ENCODE assay signal across 32 cellular contexts in the genomic region with DNA sequence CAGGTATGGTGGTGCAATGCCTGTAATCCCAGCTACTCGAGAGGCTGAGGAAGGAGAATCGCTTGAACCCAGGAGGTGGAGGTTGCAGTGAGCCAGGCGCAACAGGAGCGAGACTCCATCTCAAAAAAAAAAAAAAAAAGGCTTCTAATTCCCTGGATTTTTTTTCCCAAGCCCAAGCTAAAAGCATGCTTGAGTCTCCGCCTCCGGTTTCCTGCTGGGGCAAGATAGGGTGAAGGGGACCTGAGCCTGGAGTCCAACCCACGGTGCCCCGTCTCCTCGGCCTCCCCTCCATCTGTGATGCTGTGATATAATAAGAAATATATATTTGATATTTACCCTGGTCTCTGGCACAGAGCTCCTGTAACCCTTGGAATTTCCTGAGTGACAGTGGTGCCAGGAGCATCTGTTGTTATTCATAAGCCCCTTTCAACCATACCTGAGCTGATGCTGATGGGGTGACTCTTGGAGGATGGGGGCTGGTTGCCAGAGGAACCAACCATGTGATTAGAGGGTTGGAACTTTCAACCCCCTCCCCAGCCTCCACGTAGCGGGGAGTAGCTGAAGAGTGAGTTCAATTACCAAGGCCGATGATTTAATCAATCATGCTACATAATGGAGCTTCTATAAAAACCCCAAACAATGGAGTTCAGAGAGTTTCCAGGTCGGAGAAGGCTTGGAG. TPM values are rescaled to one million over a fixed set of nuclear protein-coding genes. Genes with fewer than 3 reads are reported as not detected.
"Had no signal": no experiment of that assay in that cellular context is flagged by ENCODE, and none has a peak within 500 bp of the region (broad histone marks: within the 10 kb centered on the region; RNA-seq: fewer than 3 reads in every experiment).

No MANE protein-coding gene starts in this region.

- H3K79me2 ChIP-seq: hepatocyte had no signal

- H3K27me3 Mint-ChIP-seq: activated CD8-positive, alpha-beta T cell treated with anti-CD3 and anti-CD28 coated beads for 36 hours; activated naive CD8-positive, alpha-beta T cell; activated T-helper 17 cell treated with anti-CD3 and anti-CD28 coated beads, Interleukin-2, amount 50 U/mL, for 72 hours had no signal

- H3K27ac Mint-ChIP-seq: activated CD8-positive, alpha-beta T cell treated with anti-CD3 and anti-CD28 coated beads for 36 hours; activated naive CD8-positive, alpha-beta T cell; activated T-helper 17 cell treated with anti-CD3 and anti-CD28 coated beads, Interleukin-2, amount 50 U/mL, for 72 hours; dendritic cell treated with granulocyte-macrophage colony-stimulating factor and Interleukin-4, amounts not matched to agents 40 ng/mL and 50 ng/mL, for 4 days had no signal

- FAIRE-seq: endothelial cell of umbilical vein had no signal

- H3K36me3 Mint-ChIP-seq: activated naive CD8-positive, alpha-beta T cell had no signal

- H3K4me3 Mint-ChIP-seq: activated CD8-positive, alpha-beta T cell treated with anti-CD3 and anti-CD28 coated beads for 36 hours; activated naive CD8-positive, alpha-beta T cell; activated T-cell treated with anti-CD3 and anti-CD28 coated beads, Interleukin-2, amount 50 U/mL, for 4 hours; activated T-helper 17 cell treated with anti-CD3 and anti-CD28 coated beads, Interleukin-2, amount 50 U/mL, for 72 hours; dendritic cell treated with granulocyte-macrophage colony-stimulating factor and Interleukin-4, amounts not matched to agents 40 ng/mL and 50 ng/mL, for 4 days had no signal

- H3K9me3 Mint-ChIP-seq: activated CD8-positive, alpha-beta T cell treated with anti-CD3 and anti-CD28 coated beads for 36 hours; activated T-cell treated with anti-CD3 and anti-CD28 coated beads, Interleukin-2, amount 50 U/mL, for 4 hours; activated T-helper 17 cell treated with anti-CD3 and anti-CD28 coated beads, Interleukin-2, amount 50 U/mL, for 72 hours; dendritic cell treated with granulocyte-macrophage colony-stimulating factor and Interleukin-4, amounts not matched to agents 40 ng/mL and 50 ng/mL, for 4 days had no signal

- H3K36me3 ChIP-seq: colonic mucosa, esophagus squamous epithelium, gastroesophageal sphincter, heart right ventricle had no signal

- H3K4me1 ChIP-seq: body of pancreas, colonic mucosa, esophagus squamous epithelium, gastroesophageal sphincter, heart right ventricle had no signal

- ATAC-seq: activated CD4-positive, CD25-positive, alpha-beta regulatory T cell treated with anti-CD3 and anti-CD28 coated beads, Interleukin-2, amount 50 U/mL, for 24 hours; activated CD8-positive, alpha-beta T cell treated with anti-CD3 and anti-CD28 coated beads for 36 hours; activated T-cell treated with anti-CD3 and anti-CD28 coated beads, Interleukin-2, amount 50 U/mL, for 4 hours; activated T-helper 17 cell treated with anti-CD3 and anti-CD28 coated beads, Interleukin-2, amount 50 U/mL, for 72 hours; body of pancreas; gastroesophageal sphincter; heart right ventricle had no signal

- H3K4me3 ChIP-seq: body of pancreas, colonic mucosa, dorsolateral prefrontal cortex, esophagus squamous epithelium, gastroesophageal sphincter, heart right ventricle, hepatocyte had no signal

- H3K27me3 ChIP-seq: body of pancreas, colonic mucosa, esophagus squamous epithelium, hepatocyte had no signal

- DNase-seq: activated CD4-positive, alpha-beta T cell treated with anti-CD3 and anti-CD28 coated beads for 48 hours; activated CD4-positive, alpha-beta T cell treated with anti-CD3 and anti-CD28 coated beads, Interleukin-2, amount 50 U/mL, for 1 hour; activated CD4-positive, alpha-beta T cell treated with anti-CD3 and anti-CD28 coated beads, Interleukin-2, amount 50 U/mL, for 48 hours; activated CD8-positive, alpha-beta memory T cell treated with anti-CD3 and anti-CD28 coated beads for 24 hours; activated CD8-positive, alpha-beta T cell treated with anti-CD3 and anti-CD28 coated beads for 36 hours; activated effector memory CD4-positive, alpha-beta T cell treated with Interleukin-2 at 50 U/mL for 16 hours; activated gamma-delta T cell treated with Interleukin-2 at 50 U/mL for 16 hours; activated naive CD4-positive, alpha-beta T cell treated with anti-CD3 and anti-CD28 coated beads, Interleukin-2, amount 50 U/mL, for 16 hours; activated naive CD4-positive, alpha-beta T cell treated with Interleukin-2 at 50 U/mL for 16 hours; activated T-cell treated with anti-CD3 and anti-CD28 coated beads, Interleukin-2, amount 50 U/mL, for 4 hours; amniotic stem cell; anterior cingulate cortex; body of pancreas; colonic mucosa; dorsolateral prefrontal cortex; effector memory CD4-positive, alpha-beta T cell; esophagus squamous epithelium; foreskin melanocyte; heart right ventricle; T-helper 2 cell had no signal

- H3K27ac ChIP-seq: body of pancreas, colonic mucosa, dorsolateral prefrontal cortex, epithelial cell of prostate, esophagus squamous epithelium, gastroesophageal sphincter, heart right ventricle, hepatocyte had no signal

- H3K4me2 ChIP-seq: hepatocyte had no signal

- H3K9me3 ChIP-seq: body of pancreas, colonic mucosa, esophagus squamous epithelium, gastroesophageal sphincter, heart right ventricle had no signal

- H3K4me1 Mint-ChIP-seq: activated T-helper 17 cell treated with anti-CD3 and anti-CD28 coated beads, Interleukin-2, amount 50 U/mL, for 72 hours had no signal

- H2AFZ ChIP-seq: hepatocyte had no signal

RNA-seq across cellular contexts. Expression of gene TMEM95, which starts 13.1 kb away (rescaled TPM):
- total RNA-seq: activated CD8-positive, alpha-beta T cell treated with anti-CD3 and anti-CD28 coated beads for 36 hours; activated T-cell treated with anti-CD3 and anti-CD28 coated beads, Interleukin-2, amount 50 U/mL, for 4 hours; body of pancreas; colonic mucosa; endothelial cell of umbilical vein; esophagus squamous epithelium; fibroblast of lung; fibroblast of villous mesenchyme; gastroesophageal sphincter; glomerular endothelial cell; hepatocyte had no signal
- polyA plus RNA-seq: adipose tissue, endothelial cell of umbilical vein, fibroblast of lung, heart right ventricle, hepatocyte had no signal

RNA-seq across cellular contexts. Expression of gene ACAP1, which starts 31.7 kb away (rescaled TPM):
- total RNA-seq: endothelial cell of umbilical vein, glomerular endothelial cell, hepatocyte had no signal
